ENCODE assay signal across 8 cellular contexts in the genomic region with DNA sequence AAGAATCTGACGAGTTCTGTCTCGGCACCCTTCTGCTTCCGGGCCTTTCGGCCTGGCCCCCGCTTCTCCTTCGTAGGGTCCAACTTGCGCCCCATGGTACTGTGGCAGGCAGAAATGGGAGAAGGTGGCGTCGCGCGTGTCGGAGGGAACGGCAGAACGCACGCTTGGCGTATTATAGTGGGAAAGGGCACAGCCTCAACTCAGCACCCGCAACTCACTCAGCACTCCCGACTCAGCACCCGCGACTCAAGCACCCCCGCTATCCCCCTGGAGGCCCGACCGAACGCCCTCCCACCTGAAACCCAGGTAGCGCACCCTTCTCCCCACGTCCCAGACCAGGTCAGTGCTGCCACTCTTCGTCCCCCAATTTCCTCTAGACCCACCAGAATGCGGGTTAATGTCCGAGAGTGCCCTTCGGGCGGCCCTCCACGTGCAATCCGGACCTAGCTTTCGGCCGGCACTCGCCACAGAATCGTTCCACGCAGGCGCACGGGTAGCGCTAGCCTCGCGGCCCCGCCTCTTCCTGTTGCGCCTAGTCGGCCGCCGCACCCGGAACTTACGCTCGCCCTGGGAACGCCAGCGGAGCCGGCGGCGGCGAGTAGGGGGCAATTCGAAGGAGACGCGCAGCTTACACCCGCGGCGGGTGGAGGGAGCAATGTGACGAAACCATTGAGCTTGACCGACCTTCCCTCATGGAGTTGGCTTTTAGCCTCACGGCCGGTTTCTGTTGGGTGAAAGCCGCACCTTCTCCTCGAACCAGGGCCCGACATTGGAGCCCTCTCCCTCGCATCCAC. TPM values are rescaled to one million over a fixed set of nuclear protein-coding genes. Genes with fewer than 3 reads are reported as not detected.
A peak's percentile ranks its signal among the peaks of the same experiment; 100 is the strongest.
DNase-seq lines count a peak whose midpoint lies in the region; ATAC-seq and TF ChIP-seq lines count a peak whose summit lies in the region.

A gene (minus strand): TSS at position 468 of the 794 bp plus-strand sequence. CDS start 373 bp downstream, at position 95.

- no peaks in the 10 kb centered on the region for H3K9me3 Mint-ChIP-seq in chondrocyte (ENCODE audit: low read depth)

- H3K27me3 Mint-ChIP-seq in chondrocyte (ENCODE audit: low read depth): no peaks in the 10 kb centered on the region

- H3K4me1 Mint-ChIP-seq in chondrocyte (ENCODE audit: low read depth): peaks cover 29% of the 10 kb centered on the region

- TF ChIP-seq CTCF in AG09319 (IDR thresholded peaks at IDR 0.05; ENCODE audit: low read depth, low read length): no peak
- TF ChIP-seq CTCF in chondrocyte (IDR thresholded peaks at IDR 0.05): no peak

- DNase-seq in AG09319 (ENCODE audit: extremely low read depth, low read depth) (peak; percentile 66), NCI-H510A treated with DMSO at 0.1 percent for 48 hours (lab: John Stamatoyannopoulos, UW) (peak; percentile 69), chondrocyte (ENCODE audit: low spot score) (no peak), kidney tubule cell (ENCODE audit: low spot score) (peak; percentile 90)
- DNase-seq in activated CD4-positive, alpha-beta T cell treated with anti-CD3 and anti-CD28 coated beads for 24 hours (ENCODE audit: low read depth in 2 of 2): peak; percentile 81 to 88
- peak; percentile 52 to 84 for DNase-seq in stimulated activated CD4-positive, alpha-beta T cell treated with anti-CD3 and anti-CD28 coated beads, Interleukin-1b, Interleukin-23, amount 100 ng/mL, for 1 hour (ENCODE audit: low read depth in 2 of 2)

- H3K27ac Mint-ChIP-seq in chondrocyte (ENCODE audit: unreplicated experiment): peak within 1 kb of the TSS; percentile 98

- H3K36me3 Mint-ChIP-seq in chondrocyte (ENCODE audit: low read depth): peaks cover 26% of the 10 kb centered on the region

- ATAC-seq in GM19035 (IDR thresholded peaks at IDR 0.05; ENCODE audit: unreplicated experiment) (peak; percentile 91), HG03378 (IDR thresholded peaks at IDR 0.05; ENCODE audit: unreplicated experiment) (peak; percentile 58)

- H3K4me3 Mint-ChIP-seq in chondrocyte (ENCODE audit: unreplicated experiment): peak within 1 kb of the TSS; percentile 98

RNA-seq across cellular contexts. Expression of the gene that starts here (rescaled TPM):
- 27.1 to 39.3 TPM (median 32.5 TPM) in 3 replicates for total RNA-seq in chondrocyte
